ENCODE assay signal across 13 cellular contexts in genomic region chr10:122190151-122190550, GRCh38.
"Had no signal": no experiment of that assay in that cellular context is flagged by ENCODE, and none has a peak within 500 bp of the region (broad histone marks: within the 10 kb centered on the region; RNA-seq: fewer than 3 reads in every experiment).

No MANE protein-coding gene starts in this region.

- H3K4me3 Mint-ChIP-seq: activated naive CD4-positive, alpha-beta T cell treated with anti-CD3 and anti-CD28 coated beads, Interleukin-2, amount 50 U/mL, for 24 hours; neural crest cell had no signal

- H3K4me3 ChIP-seq: suprapubic skin had no signal

- H3K27ac Mint-ChIP-seq: activated naive CD4-positive, alpha-beta T cell treated with anti-CD3 and anti-CD28 coated beads, Interleukin-2, amount 50 U/mL, for 24 hours had no signal

- H3K27me3 ChIP-seq: suprapubic skin had no signal

- DNase-seq: activated CD4-positive, alpha-beta T cell treated with anti-CD3 and anti-CD28 coated beads, Interleukin-2, amount 50 U/mL, for 1 hour; central memory CD4-positive, alpha-beta T cell; cortex of kidney; effector memory CD4-positive, alpha-beta T cell; mammary epithelial cell; right cardiac atrium; SK-N-SH; stimulated activated CD4-positive, alpha-beta T cell treated with anti-CD3 and anti-CD28 coated beads, Interleukin-2, amount 100 ng/mL, for 24 hours; stimulated activated naive CD4-positive, alpha-beta T cell treated with Interleukin-2 at 50 U/mL for 16 hours had no signal

- H3K27ac ChIP-seq: parathyroid adenoma, suprapubic skin had no signal

- H3K36me3 Mint-ChIP-seq: activated naive CD4-positive, alpha-beta T cell treated with anti-CD3 and anti-CD28 coated beads, Interleukin-2, amount 50 U/mL, for 24 hours had no signal

- H3K4me1 ChIP-seq: parathyroid adenoma, suprapubic skin had no signal

- H3K9me3 Mint-ChIP-seq: activated naive CD4-positive, alpha-beta T cell treated with anti-CD3 and anti-CD28 coated beads, Interleukin-2, amount 50 U/mL, for 24 hours; neural crest cell had no signal

- H3K4me1 Mint-ChIP-seq: activated naive CD4-positive, alpha-beta T cell treated with anti-CD3 and anti-CD28 coated beads, Interleukin-2, amount 50 U/mL, for 24 hours had no signal

- H3K9me3 ChIP-seq: SK-N-SH, suprapubic skin had no signal

- ATAC-seq: right cardiac atrium had no signal
